1 cellular context compared by ENCODE assay signal in the genomic region with DNA sequence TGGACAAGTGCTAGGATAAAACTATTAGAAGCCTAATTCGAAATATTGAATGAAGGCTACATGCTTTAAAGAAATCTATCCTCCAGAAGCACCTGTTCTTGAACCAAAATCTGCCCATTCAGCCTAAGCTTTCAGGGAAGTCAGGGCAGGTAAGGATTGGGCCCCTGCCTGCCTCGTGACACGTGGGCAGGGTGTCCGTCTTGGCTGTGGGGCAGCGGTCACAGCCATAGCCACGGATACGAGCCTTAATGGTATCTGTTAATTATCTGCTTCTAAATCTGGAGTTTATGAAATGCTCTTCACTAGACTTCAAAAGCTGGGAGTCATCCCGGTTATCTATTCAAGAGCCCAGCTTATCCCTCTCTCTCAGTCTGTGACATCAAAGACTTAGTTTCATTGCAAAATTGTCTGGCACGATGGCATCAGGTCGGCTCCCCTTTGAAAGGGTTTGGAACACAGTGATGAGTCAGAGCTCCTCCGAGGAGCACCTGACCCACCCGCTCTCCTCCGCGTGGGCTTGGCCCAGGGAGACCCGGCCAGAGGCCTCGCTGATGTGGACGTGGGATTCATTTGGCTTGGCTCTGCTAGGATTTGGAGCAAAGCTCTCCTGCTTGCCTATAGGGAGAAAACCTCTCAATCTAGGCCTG.
TF ChIP-seq lines count a peak whose summit lies in the region.

No MANE protein-coding gene starts in this region.

TF ChIP-seq in HepG2, 621 proteins besides CTCF, POLR2A, EP300 and RAD21 (continued from another document and continues in another):
- TF ChIP-seq SOX13 (IDR thresholded peaks at IDR 0.05) (no peak), SOX13 (CRISPR knock-in tag; conservative IDR thresholded peaks at IDR 0.05 in 1 of 2, IDR thresholded peaks at IDR 0.05 in 1 of 2) (peak in 1 of 2 experiments; percentile 85; a peak in 2 of 4 replicates), POLR2G (IDR thresholded peaks at IDR 0.05; ENCODE audit: low read depth, low read length) (peak; percentile 92), FOXK1 (CRISPR knock-in tag; IDR thresholded peaks at IDR 0.05; ENCODE audit: borderline replicate concordance, low read depth) (peak; percentile 77; the same call in 1 of the 2 replicates), SMAD3 (CRISPR knock-in tag; IDR thresholded peaks at IDR 0.05) (peak; percentile 83), DR1 (CRISPR knock-in tag; IDR thresholded peaks at IDR 0.05) (peak; percentile 54; the same call in 1 of the 2 replicates), POLR2AphosphoS5 (IDR thresholded peaks at IDR 0.05; ENCODE audit: low read depth, low read length) (peak; percentile 43), NFYB (CRISPR knock-in tag; IDR thresholded peaks at IDR 0.05) (no peak), ZNF816 (CRISPR knock-in tag; IDR thresholded peaks at IDR 0.05; ENCODE audit: borderline replicate concordance) (no peak), ZBTB4 (CRISPR knock-in tag; IDR thresholded peaks at IDR 0.05; ENCODE audit: borderline replicate concordance) (no peak), PITX1 (CRISPR knock-in tag; IDR thresholded peaks at IDR 0.05) (peak; percentile 53; the same call in 1 of the 2 replicates), ZBTB25 (CRISPR knock-in tag; IDR thresholded peaks at IDR 0.05) (peak; percentile 69; the same call in 1 of the 2 replicates), NFIC (IDR thresholded peaks at IDR 0.05; ENCODE audit: low read length) (peak; percentile 46; the same call in 1 of the 2 replicates), ZNF160 (CRISPR knock-in tag; IDR thresholded peaks at IDR 0.05) (no peak), TEAD2 (CRISPR knock-in tag; IDR thresholded peaks at IDR 0.05) (no peak), JUNB (CRISPR knock-in tag; IDR thresholded peaks at IDR 0.05; ENCODE audit: borderline replicate concordance) (peak; percentile 86; the same call in 1 of the 2 replicates), ZFY (CRISPR knock-in tag; IDR thresholded peaks at IDR 0.05) (peak; percentile 28; the same call in 1 of the 2 replicates), TBL1XR1 (IDR thresholded peaks at IDR 0.05; ENCODE audit: borderline replicate concordance, low read length, partially characterized antibody) (peak; percentile 63), CSRNP1 (CRISPR knock-in tag; IDR thresholded peaks at IDR 0.05) (no peak), TARDBP (CRISPR knock-in tag; IDR thresholded peaks at IDR 0.05) (peak; percentile 46; the same call in 1 of the 2 replicates), ZNF780A (CRISPR knock-in tag; IDR thresholded peaks at IDR 0.05) (0 out of 2 replicates have a peak, but pooled peaks have one; percentile 40), TCF7L2 (IDR thresholded peaks at IDR 0.05; ENCODE audit: low read depth, low read length) (peak; percentile 89), ZSCAN9 (CRISPR knock-in tag; IDR thresholded peaks at IDR 0.05; ENCODE audit: borderline replicate concordance) (peak; percentile 66; the same call in 1 of the 2 replicates), KDM6A (CRISPR knock-in tag; IDR thresholded peaks at IDR 0.05; ENCODE audit: low read depth) (0 out of 2 replicates have a peak, but pooled peaks have one; percentile 50), NR2F6 (IDR thresholded peaks at IDR 0.05) (peak; percentile 70), NR2F6 (CRISPR knock-in tag; IDR thresholded peaks at IDR 0.05) (0 out of 2 replicates have a peak, but pooled peaks have one; percentile 50), ZNF256 (CRISPR knock-in tag; conservative IDR thresholded peaks at IDR 0.05) (no peak), ESRRA (CRISPR knock-in tag; IDR thresholded peaks at IDR 0.05; ENCODE audit: low read depth) (no peak), CBX5 (CRISPR knock-in tag; IDR thresholded peaks at IDR 0.05; ENCODE audit: borderline replicate concordance) (peak; percentile 70; the same call in 1 of the 2 replicates), BORCS8-MEF2B (CRISPR knock-in tag; IDR thresholded peaks at IDR 0.05) (0 out of 2 replicates have a peak, but pooled peaks have one; percentile 48), TBX3 (IDR thresholded peaks at IDR 0.05; ENCODE audit: borderline replicate concordance) (peak; percentile 22; the same call in 1 of the 2 replicates), TEAD3 (CRISPR knock-in tag; optimal IDR thresholded peaks at IDR 0.05; ENCODE audit: borderline replicate concordance) (peak; percentile 32), ATF4 (CRISPR knock-in tag; IDR thresholded peaks at IDR 0.05) (peak; percentile 77 to 99), MED1 (CRISPR knock-in tag; IDR thresholded peaks at IDR 0.05) (peak; percentile 73), ZNF276 (CRISPR knock-in tag; IDR thresholded peaks at IDR 0.05; ENCODE audit: low read depth) (no peak), FOXO1 (CRISPR knock-in tag; IDR thresholded peaks at IDR 0.05) (peak; percentile 42; the same call in 1 of the 2 replicates)
- TF ChIP-seq, protein P1, sequence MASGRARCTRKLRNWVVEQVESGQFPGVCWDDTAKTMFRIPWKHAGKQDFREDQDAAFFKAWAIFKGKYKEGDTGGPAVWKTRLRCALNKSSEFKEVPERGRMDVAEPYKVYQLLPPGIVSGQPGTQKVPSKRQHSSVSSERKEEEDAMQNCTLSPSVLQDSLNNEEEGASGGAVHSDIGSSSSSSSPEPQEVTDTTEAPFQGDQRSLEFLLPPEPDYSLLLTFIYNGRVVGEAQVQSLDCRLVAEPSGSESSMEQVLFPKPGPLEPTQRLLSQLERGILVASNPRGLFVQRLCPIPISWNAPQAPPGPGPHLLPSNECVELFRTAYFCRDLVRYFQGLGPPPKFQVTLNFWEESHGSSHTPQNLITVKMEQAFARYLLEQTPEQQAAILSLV (CRISPR knock-in tag; IDR thresholded peaks at IDR 0.05; ENCODE audit: borderline replicate concordance): no peak
- TF ChIP-seq, protein P2, sequence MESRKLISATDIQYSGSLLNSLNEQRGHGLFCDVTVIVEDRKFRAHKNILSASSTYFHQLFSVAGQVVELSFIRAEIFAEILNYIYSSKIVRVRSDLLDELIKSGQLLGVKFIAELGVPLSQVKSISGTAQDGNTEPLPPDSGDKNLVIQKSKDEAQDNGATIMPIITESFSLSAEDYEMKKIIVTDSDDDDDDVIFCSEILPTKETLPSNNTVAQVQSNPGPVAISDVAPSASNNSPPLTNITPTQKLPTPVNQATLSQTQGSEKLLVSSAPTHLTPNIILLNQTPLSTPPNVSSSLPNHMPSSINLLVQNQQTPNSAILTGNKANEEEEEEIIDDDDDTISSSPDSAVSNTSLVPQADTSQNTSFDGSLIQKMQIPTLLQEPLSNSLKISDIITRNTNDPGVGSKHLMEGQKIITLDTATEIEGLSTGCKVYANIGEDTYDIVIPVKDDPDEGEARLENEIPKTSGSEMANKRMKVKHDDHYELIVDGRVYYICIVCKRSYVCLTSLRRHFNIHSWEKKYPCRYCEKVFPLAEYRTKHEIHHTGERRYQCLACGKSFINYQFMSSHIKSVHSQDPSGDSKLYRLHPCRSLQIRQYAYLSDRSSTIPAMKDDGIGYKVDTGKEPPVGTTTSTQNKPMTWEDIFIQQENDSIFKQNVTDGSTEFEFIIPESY (CRISPR knock-in tag; IDR thresholded peaks at IDR 0.05): peak; percentile 26; the same call in 1 of the 2 replicates
- TF ChIP-seq, protein P3, sequence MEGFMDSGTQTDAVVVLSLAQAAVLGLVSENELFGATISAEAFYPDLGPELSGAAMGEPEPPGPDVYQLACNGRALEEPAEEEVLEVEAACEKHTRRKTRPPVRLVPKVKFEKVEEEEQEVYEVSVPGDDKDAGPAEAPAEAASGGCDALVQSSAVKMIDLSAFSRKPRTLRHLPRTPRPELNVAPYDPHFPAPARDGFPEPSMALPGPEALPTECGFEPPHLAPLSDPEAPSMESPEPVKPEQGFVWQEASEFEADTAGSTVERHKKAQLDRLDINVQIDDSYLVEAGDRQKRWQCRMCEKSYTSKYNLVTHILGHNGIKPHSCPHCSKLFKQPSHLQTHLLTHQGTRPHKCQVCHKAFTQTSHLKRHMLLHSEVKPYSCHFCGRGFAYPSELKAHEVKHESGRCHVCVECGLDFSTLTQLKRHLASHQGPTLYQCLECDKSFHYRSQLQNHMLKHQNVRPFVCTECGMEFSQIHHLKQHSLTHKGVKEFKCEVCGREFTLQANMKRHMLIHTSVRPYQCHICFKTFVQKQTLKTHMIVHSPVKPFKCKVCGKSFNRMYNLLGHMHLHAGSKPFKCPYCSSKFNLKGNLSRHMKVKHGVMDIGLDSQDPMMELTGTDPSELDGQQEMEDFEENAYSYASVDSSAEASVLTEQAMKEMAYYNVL (CRISPR knock-in tag; IDR thresholded peaks at IDR 0.05; ENCODE audit: borderline replicate concordance): peak; percentile 80; the same call in 1 of the 2 replicates
- TF ChIP-seq, protein P4, sequence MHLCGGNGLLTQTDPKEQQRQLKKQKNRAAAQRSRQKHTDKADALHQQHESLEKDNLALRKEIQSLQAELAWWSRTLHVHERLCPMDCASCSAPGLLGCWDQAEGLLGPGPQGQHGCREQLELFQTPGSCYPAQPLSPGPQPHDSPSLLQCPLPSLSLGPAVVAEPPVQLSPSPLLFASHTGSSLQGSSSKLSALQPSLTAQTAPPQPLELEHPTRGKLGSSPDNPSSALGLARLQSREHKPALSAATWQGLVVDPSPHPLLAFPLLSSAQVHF (CRISPR knock-in tag; IDR thresholded peaks at IDR 0.05): no peak
- TF ChIP-seq, protein P5, sequence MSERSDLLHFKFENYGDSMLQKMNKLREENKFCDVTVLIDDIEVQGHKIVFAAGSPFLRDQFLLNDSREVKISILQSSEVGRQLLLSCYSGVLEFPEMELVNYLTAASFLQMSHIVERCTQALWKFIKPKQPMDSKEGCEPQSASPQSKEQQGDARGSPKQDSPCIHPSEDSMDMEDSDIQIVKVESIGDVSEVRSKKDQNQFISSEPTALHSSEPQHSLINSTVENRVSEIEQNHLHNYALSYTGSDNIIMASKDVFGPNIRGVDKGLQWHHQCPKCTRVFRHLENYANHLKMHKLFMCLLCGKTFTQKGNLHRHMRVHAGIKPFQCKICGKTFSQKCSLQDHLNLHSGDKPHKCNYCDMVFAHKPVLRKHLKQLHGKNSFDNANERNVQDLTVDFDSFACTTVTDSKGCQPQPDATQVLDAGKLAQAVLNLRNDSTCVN (CRISPR knock-in tag; IDR thresholded peaks at IDR 0.05; ENCODE audit: borderline replicate concordance): peak; percentile 44; the same call in 1 of the 2 replicates
- TF ChIP-seq, protein P6, sequence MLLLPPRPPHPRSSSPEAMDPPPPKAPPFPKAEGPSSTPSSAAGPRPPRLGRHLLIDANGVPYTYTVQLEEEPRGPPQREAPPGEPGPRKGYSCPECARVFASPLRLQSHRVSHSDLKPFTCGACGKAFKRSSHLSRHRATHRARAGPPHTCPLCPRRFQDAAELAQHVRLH (CRISPR knock-in tag; IDR thresholded peaks at IDR 0.05; ENCODE audit: borderline replicate concordance, low read depth): peak; percentile 53; the same call in 1 of the 2 replicates
